Comparison of ENCODE assay signal across 7 cellular contexts in genomic region chrX:22060451-22060940, GRCh38. TPM values are rescaled to one million over a fixed set of nuclear protein-coding genes. Genes with fewer than 3 reads are reported as not detected.
DNase-seq lines count a peak whose midpoint lies in the region; ATAC-seq and TF ChIP-seq lines count a peak whose summit lies in the region.

No MANE protein-coding gene starts in this region.

- no peaks in the 10 kb centered on the region for H3K27me3 ChIP-seq in osteoblast (ENCODE audit: insufficient read depth, low read length)

- H3K4me3 Mint-ChIP-seq in activated CD4-positive, alpha-beta memory T cell treated with anti-CD3 and anti-CD28 coated beads for 36 hours: no peak overlapping the region

- peaks cover 3% of the 10 kb centered on the region for H3K9me3 Mint-ChIP-seq in activated CD4-positive, alpha-beta memory T cell treated with anti-CD3 and anti-CD28 coated beads for 36 hours

- H3K36me3 Mint-ChIP-seq in activated CD4-positive, alpha-beta memory T cell treated with anti-CD3 and anti-CD28 coated beads for 36 hours: no peaks in the 10 kb centered on the region

- CTCF ChIA-PET in activated CD4-positive, alpha-beta memory T cell treated with anti-CD3 and anti-CD28 coated beads for 36 hours (lab: Charles Lee): interaction anchor here (1.3 to 1.6 kb wide), 3 partner anchors 23 to 221 kb away, joined by 3 to 5 read pairs (median 5); partner anchors contain the start of gene MBTPS2

- H3K27ac ChIP-seq in osteoblast (ENCODE audit: low read depth, low read length): no peak overlapping the region

- peaks cover 52% of the 10 kb centered on the region for H3K4me1 Mint-ChIP-seq in activated CD4-positive, alpha-beta memory T cell treated with anti-CD3 and anti-CD28 coated beads for 36 hours (ENCODE audit: low read depth)

- H3K4me3 ChIP-seq in osteoblast (ENCODE audit: insufficient read depth, low read length): no peak overlapping the region

- H2AFZ ChIP-seq in osteoblast (ENCODE audit: low read length): no peak overlapping the region

- H4K20me1 ChIP-seq in osteoblast (ENCODE audit: insufficient read depth, low read length): no peaks in the 10 kb centered on the region

- H3K9me3 ChIP-seq in osteoblast (ENCODE audit: low read depth, low read length): no peaks in the 10 kb centered on the region

- no peaks in the 10 kb centered on the region for H3K79me2 ChIP-seq in osteoblast (ENCODE audit: insufficient read depth, low read length)

- no peaks in the 10 kb centered on the region for H3K36me3 ChIP-seq in osteoblast (ENCODE audit: insufficient read depth, low read length)

- no peak overlapping the region for H3K4me2 ChIP-seq in osteoblast (ENCODE audit: insufficient read depth, low read length)

- intact Hi-C loops in activated CD4-positive, alpha-beta memory T cell treated with anti-CD3 and anti-CD28 coated beads for 36 hours (cut with micrococcal nuclease): loop anchor here (1.0 to 10.0 kb wide), 3 partner anchors 33 to 1604 kb away; partner anchors contain the start of gene PRDX4

- POLR2A ChIA-PET in activated CD4-positive, alpha-beta memory T cell treated with anti-CD3 and anti-CD28 coated beads for 36 hours (lab: Charles Lee): no interaction called here

- no peaks in the 10 kb centered on the region for H3K27me3 Mint-ChIP-seq in activated CD4-positive, alpha-beta memory T cell treated with anti-CD3 and anti-CD28 coated beads for 36 hours

- no peak for TF ChIP-seq CTCF in osteoblast (IDR thresholded peaks at IDR 0.05; ENCODE audit: extremely low read depth, low read depth, low read length)

- DNase-seq in activated CD4-positive, alpha-beta memory T cell treated with anti-CD3 and anti-CD28 coated beads for 36 hours: peak; percentile 56
- DNase-seq in renal cortical epithelial cell (ENCODE audit: low read depth) (peak; percentile 32), iPS-NIHi7 (ENCODE audit: extremely low spot score) (no peak), osteoblast (ENCODE audit: insufficient read length, low spot score, missing footprints) (no peak), DMS79 treated with DMSO at 0.1 percent for 48 hours (lab: John Stamatoyannopoulos, UW) (no peak)

- ATAC-seq in GM19035 (IDR thresholded peaks at IDR 0.05; ENCODE audit: unreplicated experiment) (peak; percentile 58), HG02884 (IDR thresholded peaks at IDR 0.05; ENCODE audit: unreplicated experiment) (peak; percentile 59)

- peak overlapping the region; percentile 70 for H3K27ac Mint-ChIP-seq in activated CD4-positive, alpha-beta memory T cell treated with anti-CD3 and anti-CD28 coated beads for 36 hours

- no peaks in the 10 kb centered on the region for H3K4me1 ChIP-seq in osteoblast (ENCODE audit: insufficient read depth, low read length)

RNA-seq across cellular contexts. Expression of gene PHEX, which starts 28.4 kb away (rescaled TPM):
- 1 to 10 TPM; 2.1 to 3.2 TPM for total RNA-seq in activated CD4-positive, alpha-beta memory T cell treated with anti-CD3 and anti-CD28 coated beads for 36 hours
- total RNA-seq in renal cortical epithelial cell: 0.35 and 1.0 TPM in 2 replicates
- total RNA-seq in osteoblast: 0.88 and 1.4 TPM in 2 replicates

Comparison
In these comparisons a context has a peak if more than half of its experiments do, and no peak if none do; other contexts are left out.
1. DNase-seq: peak in activated CD4-positive, alpha-beta memory T cell treated with anti-CD3 and anti-CD28 coated beads for 36 hours (single experiment) and renal cortical epithelial cell (single experiment); none in iPS-NIHi7 (single experiment), osteoblast (single experiment) and DMS79 treated with DMSO at 0.1 percent for 48 hours (single experiment).